28 cellular contexts compared by ENCODE assay signal in the genomic region with DNA sequence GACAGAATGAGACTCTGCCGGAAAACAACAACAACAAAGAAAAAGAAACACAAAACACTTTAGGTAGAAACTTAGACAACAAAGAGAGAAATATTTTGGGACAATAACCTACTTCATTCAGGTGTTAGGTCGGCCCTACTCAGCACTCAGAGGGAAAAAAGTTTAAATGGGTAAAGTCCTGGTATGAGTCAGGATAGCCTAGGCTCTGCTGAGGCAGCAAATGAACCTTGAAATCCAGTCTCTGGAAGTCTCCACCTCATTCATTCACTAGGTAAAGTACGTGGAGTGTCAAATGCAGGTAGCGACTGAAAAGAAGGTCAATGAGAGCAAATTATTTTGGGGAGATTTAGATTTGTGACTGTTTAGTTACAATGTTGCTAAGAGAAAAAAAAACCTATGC.
"Had no signal": no experiment of that assay in that cellular context is flagged by ENCODE, and none has a peak within 500 bp of the region (broad histone marks: within the 10 kb centered on the region; RNA-seq: fewer than 3 reads in every experiment).

No MANE protein-coding gene starts in this region.

- ATAC-seq: activated naive CD4-positive, alpha-beta T cell treated with anti-CD3 and anti-CD28 coated beads, Interleukin-2, amount 50 U/mL, for 72 hours; activated T-cell treated with anti-CD3 and anti-CD28 coated beads, Interleukin-2, amount 50 U/mL, for 72 hours; foreskin keratinocyte; gastrocnemius medialis; WTC11 had no signal

- H3K4me1 ChIP-seq: ascending aorta, breast epithelium, esophagus muscularis mucosa, foreskin keratinocyte, gastrocnemius medialis had no signal

- H3K27ac ChIP-seq: ascending aorta, cardiac muscle cell, colonic mucosa, esophagus muscularis mucosa, foreskin keratinocyte, gastrocnemius medialis had no signal

- H3K4me1 Mint-ChIP-seq: activated CD4-positive, alpha-beta memory T cell treated with anti-CD3 and anti-CD28 coated beads, Interleukin-2, amount 10 ng/mL, durations not matched to agents 7 days and 5 days; activated CD4-positive, alpha-beta T cell treated with anti-CD3 and anti-CD28 coated beads, Interleukin-2, amount 10 ng/mL, durations not matched to agents 7 days and 5 days; activated naive CD4-positive, alpha-beta T cell treated with anti-CD3 and anti-CD28 coated beads, Interleukin-2, amount 10 ng/mL, durations not matched to agents 7 days and 5 days; activated naive CD8-positive, alpha-beta T cell treated with anti-CD3 and anti-CD28 coated beads, Interleukin-2, amount 10 ng/mL, durations not matched to agents 7 days and 5 days; brain had no signal

- H3K27me3 Mint-ChIP-seq: activated CD4-positive, alpha-beta T cell treated with anti-CD3 and anti-CD28 coated beads, Interleukin-2, amount 10 ng/mL, durations not matched to agents 7 days and 5 days had no signal

- H3K27ac Mint-ChIP-seq: activated CD4-positive, alpha-beta memory T cell treated with anti-CD3 and anti-CD28 coated beads, Interleukin-2, amount 10 ng/mL, durations not matched to agents 7 days and 5 days; activated CD4-positive, alpha-beta T cell treated with anti-CD3 and anti-CD28 coated beads, Interleukin-2, amount 10 ng/mL, durations not matched to agents 7 days and 5 days; activated naive CD4-positive, alpha-beta T cell treated with anti-CD3 and anti-CD28 coated beads, Interleukin-2, amount 10 ng/mL, durations not matched to agents 7 days and 5 days; activated naive CD8-positive, alpha-beta T cell treated with anti-CD3 and anti-CD28 coated beads, Interleukin-2, amount 10 ng/mL, durations not matched to agents 7 days and 5 days; activated T-cell treated with anti-CD3 and anti-CD28 coated beads, Interleukin-2, amount 50 U/mL, for 24 hours; activated T-cell treated with anti-CD3 and anti-CD28 coated beads, Interleukin-2, amount 50 U/mL, for 72 hours; brain; endodermal cell; WTC11 had no signal

- DNase-seq: activated CD4-positive, alpha-beta memory T cell treated with anti-CD3 and anti-CD28 coated beads, Interleukin-2, amount 10 ng/mL, durations not matched to agents 7 days and 5 days; activated CD4-positive, alpha-beta T cell treated with anti-CD3 and anti-CD28 coated beads for 1 hour; activated CD4-positive, alpha-beta T cell treated with anti-CD3 and anti-CD28 coated beads for 4 hours; activated CD4-positive, alpha-beta T cell treated with anti-CD3 and anti-CD28 coated beads, Interleukin-2, amount 10 ng/mL, durations not matched to agents 7 days and 5 days; activated CD4-positive, alpha-beta T cell treated with anti-CD3 and anti-CD28 coated beads, Interleukin-2, amount 50 U/mL, for 4 hours; activated CD8-positive, alpha-beta memory T cell treated with anti-CD3 and anti-CD28 coated beads, Interleukin-2, amount 50 U/mL, for 48 hours; activated gamma-delta T cell; activated naive CD4-positive, alpha-beta T cell; activated naive CD4-positive, alpha-beta T cell treated with anti-CD3 and anti-CD28 coated beads, Interleukin-2, amount 10 ng/mL, durations not matched to agents 7 days and 5 days; activated naive CD8-positive, alpha-beta T cell treated with anti-CD3 and anti-CD28 coated beads, Interleukin-2, amount 10 ng/mL, durations not matched to agents 7 days and 5 days; activated T-cell treated with anti-CD3 and anti-CD28 coated beads for 4 hours; activated T-cell treated with anti-CD3 and anti-CD28 coated beads, Interleukin-2, amount 50 U/mL, for 24 hours; activated T-cell treated with anti-CD3 and anti-CD28 coated beads, Interleukin-2, amount 50 U/mL, for 72 hours; central memory CD4-positive, alpha-beta T cell; cerebellar nuclear complex; colonic mucosa; effector memory CD4-positive, alpha-beta T cell; endodermal cell; gastrocnemius medialis; T-helper 2 cell had no signal

- H3K36me3 Mint-ChIP-seq: activated naive CD4-positive, alpha-beta T cell treated with anti-CD3 and anti-CD28 coated beads, Interleukin-2, amount 10 ng/mL, durations not matched to agents 7 days and 5 days; activated naive CD4-positive, alpha-beta T cell treated with anti-CD3 and anti-CD28 coated beads, Interleukin-2, amount 50 U/mL, for 72 hours; activated naive CD8-positive, alpha-beta T cell treated with anti-CD3 and anti-CD28 coated beads, Interleukin-2, amount 10 ng/mL, durations not matched to agents 7 days and 5 days; brain; WTC11 had no signal

- H3K36me3 ChIP-seq: ascending aorta, breast epithelium, cardiac muscle cell, colonic mucosa, esophagus muscularis mucosa, gastrocnemius medialis had no signal

- H3K9me3 Mint-ChIP-seq: activated CD4-positive, alpha-beta memory T cell treated with anti-CD3 and anti-CD28 coated beads, Interleukin-2, amount 10 ng/mL, durations not matched to agents 7 days and 5 days; activated CD4-positive, alpha-beta T cell treated with anti-CD3 and anti-CD28 coated beads, Interleukin-2, amount 10 ng/mL, durations not matched to agents 7 days and 5 days; activated naive CD4-positive, alpha-beta T cell treated with anti-CD3 and anti-CD28 coated beads, Interleukin-2, amount 10 ng/mL, durations not matched to agents 7 days and 5 days; activated naive CD4-positive, alpha-beta T cell treated with anti-CD3 and anti-CD28 coated beads, Interleukin-2, amount 50 U/mL, for 72 hours; activated naive CD8-positive, alpha-beta T cell treated with anti-CD3 and anti-CD28 coated beads, Interleukin-2, amount 10 ng/mL, durations not matched to agents 7 days and 5 days; activated T-cell treated with anti-CD3 and anti-CD28 coated beads, Interleukin-2, amount 50 U/mL, for 24 hours; activated T-cell treated with anti-CD3 and anti-CD28 coated beads, Interleukin-2, amount 50 U/mL, for 72 hours; brain; endodermal cell; WTC11 had no signal

- H3K4me3 Mint-ChIP-seq: activated CD4-positive, alpha-beta memory T cell treated with anti-CD3 and anti-CD28 coated beads, Interleukin-2, amount 10 ng/mL, durations not matched to agents 7 days and 5 days; activated CD4-positive, alpha-beta T cell treated with anti-CD3 and anti-CD28 coated beads, Interleukin-2, amount 10 ng/mL, durations not matched to agents 7 days and 5 days; activated naive CD4-positive, alpha-beta T cell treated with anti-CD3 and anti-CD28 coated beads, Interleukin-2, amount 10 ng/mL, durations not matched to agents 7 days and 5 days; activated naive CD8-positive, alpha-beta T cell treated with anti-CD3 and anti-CD28 coated beads, Interleukin-2, amount 10 ng/mL, durations not matched to agents 7 days and 5 days; activated T-cell treated with anti-CD3 and anti-CD28 coated beads, Interleukin-2, amount 50 U/mL, for 24 hours; activated T-cell treated with anti-CD3 and anti-CD28 coated beads, Interleukin-2, amount 50 U/mL, for 72 hours; brain; endodermal cell; WTC11 had no signal

- H3K9me3 ChIP-seq: ascending aorta, breast epithelium, colonic mucosa, esophagus muscularis mucosa, gastrocnemius medialis had no signal

- H3K27me3 ChIP-seq: ascending aorta, breast epithelium, cardiac muscle cell, colonic mucosa, esophagus muscularis mucosa, gastrocnemius medialis had no signal

- H3K4me3 ChIP-seq: ascending aorta, breast epithelium, cardiac muscle cell, colonic mucosa, esophagus muscularis mucosa, gastrocnemius medialis had no signal
